8 cellular contexts compared by ENCODE assay signal in the genomic region with DNA sequence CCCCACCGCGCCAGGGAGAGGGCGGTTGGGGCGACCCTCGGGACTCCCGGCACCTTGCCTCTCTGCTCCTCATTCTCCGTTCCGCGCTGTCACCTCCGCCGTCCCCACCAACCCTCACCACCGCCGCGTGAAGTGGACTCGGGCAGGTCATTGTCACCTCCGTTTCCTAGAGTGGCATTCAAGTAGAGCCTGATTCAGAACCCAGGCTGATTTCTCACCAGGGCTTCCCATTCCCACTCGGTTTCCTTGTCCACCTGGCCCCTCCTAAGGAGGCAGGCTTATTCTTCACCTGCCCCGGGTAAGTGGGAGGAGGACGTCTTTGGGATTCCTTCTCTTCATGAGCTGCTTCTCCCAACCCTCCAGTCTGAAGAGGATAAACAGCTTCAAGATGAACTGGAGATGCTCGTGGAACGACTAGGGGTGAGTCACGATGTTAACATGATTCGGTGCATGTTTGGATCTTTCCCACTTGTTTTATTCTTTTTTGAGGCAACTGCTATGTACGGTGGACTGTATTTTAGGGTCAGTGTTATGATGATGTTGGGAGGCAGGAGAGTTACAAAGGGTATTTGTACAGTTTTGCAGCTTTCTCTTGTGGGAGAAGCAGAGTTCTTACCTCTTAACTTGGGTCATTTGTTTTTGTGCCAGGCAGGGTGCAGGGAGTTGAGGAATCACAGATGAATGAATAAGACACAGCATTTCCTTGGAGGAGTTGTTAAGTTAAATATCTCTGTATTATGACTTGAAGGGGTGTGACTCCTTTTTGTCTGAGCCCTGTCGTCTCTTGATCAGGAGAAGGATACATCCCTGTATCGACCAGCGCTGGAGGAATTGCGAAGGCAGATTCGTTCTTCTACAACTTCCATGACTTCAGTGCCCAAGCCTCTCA. TPM values are rescaled to one million over a fixed set of nuclear protein-coding genes. Genes with fewer than 3 reads are reported as not detected.
DNase-seq lines count a peak whose midpoint lies in the region; FAIRE-seq and TF ChIP-seq lines count a peak whose summit lies in the region.

No MANE protein-coding gene starts in this region.

- no peak for FAIRE-seq in H54 (lab: Jason Lieb, UNC)

- H3K4me1 ChIP-seq in iPS-18a (ENCODE audit: control insufficient read depth, low read depth, low read length), result peaks cover 7% of the 10 kb centered on the region
- H3K4me1 ChIP-seq in stomach smooth muscle (ENCODE audit: control insufficient read depth, insufficient read depth, low read length), result peaks cover 14% of the 10 kb centered on the region

- H3K36me3 ChIP-seq in iPS-18a (ENCODE audit: control insufficient read depth, low read depth, low read length) (peaks cover 45% of the 10 kb centered on the region), stomach smooth muscle (ENCODE audit: control insufficient read depth in 2 of 2, insufficient read depth in 2 of 2, low read length in 2 of 2) (peaks cover 37 to 38% of the 10 kb centered on the region in 2 donors)

- H3K9ac ChIP-seq in iPS-18a (ENCODE audit: low read length) (peak overlapping the region; percentile 79), stomach smooth muscle (ENCODE audit: low read length in 2 of 2) (peak overlapping the region; percentile 91 to 94)

- no peaks in the 10 kb centered on the region for H3K9me3 Mint-ChIP-seq in HFFc6
- no peaks in the 10 kb centered on the region for H3K9me3 Mint-ChIP-seq in activated naive CD4-positive, alpha-beta T cell treated with anti-CD3 and anti-CD28 coated beads, Interleukin-2, amount 50 U/mL, for 24 hours

- peak overlapping the region; percentile 72 for H3K4me3 ChIP-seq in AG09309 (ENCODE audit: control insufficient read depth, low read depth, low read length)
- peak overlapping the region; percentile 94 for H3K4me3 ChIP-seq in iPS-18a (ENCODE audit: low read length)
- H3K4me3 ChIP-seq in stomach smooth muscle (ENCODE audit: low read length in 2 of 2), result peak overlapping the region; percentile 93 to 100

- H3K27me3 ChIP-seq in iPS-18a (ENCODE audit: control insufficient read depth, insufficient read depth, low read length) (no peaks in the 10 kb centered on the region), stomach smooth muscle (ENCODE audit: control insufficient read depth in 1 of 2, insufficient read depth in 2 of 2, low read length in 2 of 2) (no peaks in the 10 kb centered on the region)

- TF ChIP-seq POLR2A in H54 (IDR thresholded peaks at IDR 0.05; ENCODE audit: low read depth, low read length), result no peak

- H3K4me3 Mint-ChIP-seq in HFFc6, result peak overlapping the region; percentile 93
- H3K4me3 Mint-ChIP-seq in activated naive CD4-positive, alpha-beta T cell treated with anti-CD3 and anti-CD28 coated beads, Interleukin-2, amount 50 U/mL, for 24 hours, result peak overlapping the region; percentile 95

- peaks cover 32% of the 10 kb centered on the region for H3K36me3 Mint-ChIP-seq in HFFc6 (ENCODE audit: low read depth)
- peaks cover 10% of the 10 kb centered on the region for H3K36me3 Mint-ChIP-seq in activated naive CD4-positive, alpha-beta T cell treated with anti-CD3 and anti-CD28 coated beads, Interleukin-2, amount 50 U/mL, for 24 hours

- H3K27me3 Mint-ChIP-seq in HFFc6 (ENCODE audit: insufficient read depth), result peaks cover 6% of the 10 kb centered on the region
- H3K27me3 Mint-ChIP-seq in activated naive CD4-positive, alpha-beta T cell treated with anti-CD3 and anti-CD28 coated beads, Interleukin-2, amount 50 U/mL, for 24 hours, result no peaks in the 10 kb centered on the region

- TF ChIP-seq CTCF in AG09309 (IDR thresholded peaks at IDR 0.05; ENCODE audit: control insufficient read depth, insufficient read depth, low read depth, low read length, missing control alignments) (no peak), HFFc6 (IDR thresholded peaks at IDR 0.05) (no peak)

- peaks cover 40% of the 10 kb centered on the region for H3K4me1 Mint-ChIP-seq in HFFc6 (ENCODE audit: low read depth)
- peaks cover 34% of the 10 kb centered on the region for H3K4me1 Mint-ChIP-seq in activated naive CD4-positive, alpha-beta T cell treated with anti-CD3 and anti-CD28 coated beads, Interleukin-2, amount 50 U/mL, for 24 hours

- H3K27ac ChIP-seq in iPS-18a (ENCODE audit: low read length), result peak overlapping the region; percentile 30
- H3K27ac ChIP-seq in stomach smooth muscle (ENCODE audit: low read length), result no peak overlapping the region

- H3K9me3 ChIP-seq in iPS-18a (ENCODE audit: control insufficient read depth, low read depth, low read length), result no peaks in the 10 kb centered on the region
- no peaks in the 10 kb centered on the region for H3K9me3 ChIP-seq in stomach smooth muscle (ENCODE audit: control insufficient read depth in 2 of 2, low read length in 2 of 2)

- no peak for DNase-seq in AG09309 (ENCODE audit: low read depth)
- DNase-seq in HFFc6, result peak; percentile 55
- no peak for DNase-seq in 8988T
- DNase-seq in H54 (ENCODE audit: insufficient read length, low spot score), result no peak
- no peak for DNase-seq in NCI-H2107 treated with DMSO at 0.1 percent for 48 hours (lab: John Stamatoyannopoulos, UW; ENCODE audit: unreplicated experiment)

- peak overlapping the region; percentile 83 for H3K27ac Mint-ChIP-seq in HFFc6
- peak overlapping the region; percentile 96 for H3K27ac Mint-ChIP-seq in activated naive CD4-positive, alpha-beta T cell treated with anti-CD3 and anti-CD28 coated beads, Interleukin-2, amount 50 U/mL, for 24 hours

RNA-seq across cellular contexts. Expression of a gene that starts 0.7 kb away (rescaled TPM):
- 100 to 1,000 TPM; 620 to 777 (median 730) TPM for total RNA-seq in HFFc6 (2021; fragmentation: NEBNext Ultra II Directional; extraction: Animal tissue kit (Norgen Biotek cat#: 25700))

RNA-seq across cellular contexts. Expression of a gene that starts 14.7 kb away (rescaled TPM):
- total RNA-seq in HFFc6 (2021; fragmentation: NEBNext Ultra II Directional; extraction: Animal tissue kit (Norgen Biotek cat#: 25700)), result 100 to 1,000 TPM; 522 to 605 (median 559) TPM

RNA-seq across cellular contexts. Expression of a gene that starts 23.9 kb away (rescaled TPM):
- total RNA-seq in HFFc6 (2021; fragmentation: NEBNext Ultra II Directional; extraction: Animal tissue kit (Norgen Biotek cat#: 25700)), result not detected

RNA-seq across cellular contexts. Expression of a gene that starts 37.7 kb away (rescaled TPM):
- 10 to 100 TPM; 11.2 to 13.6 (median 11.9) TPM for total RNA-seq in HFFc6 (2021; fragmentation: NEBNext Ultra II Directional; extraction: Animal tissue kit (Norgen Biotek cat#: 25700))

RNA-seq across cellular contexts. Expression of a gene that starts 38.4 kb away (rescaled TPM):
- 1 to 10 TPM; 2.7 to 6.0 (median 3.4) TPM for total RNA-seq in HFFc6 (2021; fragmentation: NEBNext Ultra II Directional; extraction: Animal tissue kit (Norgen Biotek cat#: 25700))
